1 cellular context compared by ENCODE assay signal in the genomic region with DNA sequence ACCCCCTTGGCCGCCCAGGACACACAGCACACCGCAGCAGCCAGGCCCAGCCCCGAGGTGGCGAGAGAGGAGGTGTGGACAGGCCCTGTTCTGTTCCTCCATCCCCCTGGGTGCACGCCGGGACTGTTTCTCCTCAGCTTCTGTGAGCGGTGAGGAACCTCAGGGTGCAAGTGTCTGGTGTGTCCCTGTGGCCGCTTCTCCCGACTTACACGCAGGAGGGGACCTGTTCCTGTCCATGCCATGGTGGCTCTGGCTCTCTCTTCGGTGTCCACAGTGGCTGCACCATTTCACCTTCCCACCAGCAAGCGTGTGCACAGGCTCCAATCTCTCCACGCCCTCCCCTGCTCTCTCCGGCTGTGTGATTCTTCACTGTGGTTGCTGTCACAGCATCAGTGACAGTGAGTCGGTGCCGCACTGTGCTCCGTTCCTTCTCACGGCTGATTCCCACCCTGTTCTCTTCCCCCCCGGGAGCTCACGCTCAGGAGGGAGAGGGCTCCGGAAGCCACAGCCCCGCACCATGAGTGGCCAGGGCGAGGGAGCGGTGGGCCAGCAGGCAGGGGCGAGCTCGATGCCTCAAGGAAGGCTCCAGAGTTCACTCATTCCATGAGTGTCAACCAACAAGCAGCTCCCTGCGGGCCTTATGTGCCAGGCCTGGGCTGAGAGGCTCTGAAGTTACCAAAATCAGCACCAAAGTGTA.
TF ChIP-seq lines count a peak whose summit lies in the region.

No MANE protein-coding gene starts in this region.

TF ChIP-seq in HCT116, 20 proteins besides CTCF, POLR2A, EP300 and RAD21:
- no peak for TF ChIP-seq EGR1 (IDR thresholded peaks at IDR 0.05; ENCODE audit: low read depth)
